ENCODE assay signal across 26 cellular contexts in the genomic region with DNA sequence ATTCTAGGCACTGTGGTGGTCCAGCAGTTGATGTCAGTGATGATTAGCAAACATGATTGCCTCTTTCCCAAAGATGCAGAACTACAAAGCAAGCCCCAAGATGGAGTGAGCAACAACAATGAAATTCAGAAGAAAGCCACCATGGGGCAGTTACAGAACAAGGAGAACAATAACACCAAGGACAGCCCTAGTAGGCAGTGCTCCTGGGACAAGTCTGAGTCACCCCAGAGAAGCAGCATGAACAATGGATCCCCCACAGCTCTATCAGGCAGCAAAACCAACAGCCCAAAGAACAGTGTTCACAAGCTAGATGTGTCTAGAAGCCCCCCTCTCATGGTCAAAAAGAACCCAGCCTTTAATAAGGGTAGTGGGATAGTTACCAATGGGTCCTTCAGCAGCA.
"Had no signal": no experiment of that assay in that cellular context is flagged by ENCODE, and none has a peak within 500 bp of the region (broad histone marks: within the 10 kb centered on the region; RNA-seq: fewer than 3 reads in every experiment).

No MANE protein-coding gene starts in this region.

- H3K4me3 Mint-ChIP-seq: activated CD4-positive, alpha-beta memory T cell treated with anti-CD3 and anti-CD28 coated beads, Interleukin-2, amount 10 ng/mL, durations not matched to agents 7 days and 5 days; activated CD4-positive, alpha-beta T cell treated with anti-CD3 and anti-CD28 coated beads, Interleukin-2, amount 10 ng/mL, durations not matched to agents 7 days and 5 days; activated naive CD4-positive, alpha-beta T cell treated with anti-CD3 and anti-CD28 coated beads, Interleukin-2, amount 50 U/mL, for 24 hours; activated naive CD8-positive, alpha-beta T cell treated with anti-CD3 and anti-CD28 coated beads, Interleukin-2, amount 50 U/mL, for 24 hours; activated T-cell treated with anti-CD3 and anti-CD28 coated beads, Interleukin-2, amount 50 U/mL, for 24 hours; natural killer cell treated with Interleukin-12 subunit alpha and Interleukin-12 subunit beta and Interleukin-15 and Interleukin-18, amount 100 ng/mL, for 72 hours; T-helper 1 cell treated with Interleukin-12 subunit alpha and Interleukin-12 subunit beta and Interleukin-4 antibody, amounts not matched to agents 30 μg/mL and 1 μg/mL, for 36 hours; WTC11 had no signal

- DNase-seq: activated CD4-positive, alpha-beta memory T cell treated with anti-CD3 and anti-CD28 coated beads, Interleukin-2, amount 10 ng/mL, durations not matched to agents 7 days and 5 days; activated CD4-positive, alpha-beta T cell treated with anti-CD3 and anti-CD28 coated beads for 1 hour; activated CD4-positive, alpha-beta T cell treated with anti-CD3 and anti-CD28 coated beads, Interleukin-2, amount 10 ng/mL, durations not matched to agents 7 days and 5 days; activated CD8-positive, alpha-beta memory T cell treated with anti-CD3 and anti-CD28 coated beads, Interleukin-2, amount 50 U/mL, for 48 hours; activated gamma-delta T cell treated with Interleukin-2 at 50 U/mL for 16 hours; activated naive CD8-positive, alpha-beta T cell treated with anti-CD3 and anti-CD28 coated beads, Interleukin-2, amount 50 U/mL, for 24 hours; activated T-cell treated with anti-CD3 and anti-CD28 coated beads, Interleukin-2, amount 50 U/mL, for 24 hours; amygdala; caudate nucleus; cortex of kidney; gastrocnemius medialis; glutamatergic neuron; islet precursor cell; left ventricle myocardium inferior; mucosa of descending colon; right cardiac atrium; spleen; stimulated activated naive CD4-positive, alpha-beta T cell treated with Interleukin-2 at 50 U/mL for 16 hours; T-helper 9 cell had no signal

- H3K27me3 Mint-ChIP-seq: activated CD4-positive, alpha-beta memory T cell treated with anti-CD3 and anti-CD28 coated beads, Interleukin-2, amount 10 ng/mL, durations not matched to agents 7 days and 5 days; activated CD4-positive, alpha-beta T cell treated with anti-CD3 and anti-CD28 coated beads, Interleukin-2, amount 10 ng/mL, durations not matched to agents 7 days and 5 days; activated naive CD4-positive, alpha-beta T cell treated with anti-CD3 and anti-CD28 coated beads, Interleukin-2, amount 50 U/mL, for 24 hours; activated naive CD8-positive, alpha-beta T cell treated with anti-CD3 and anti-CD28 coated beads, Interleukin-2, amount 50 U/mL, for 24 hours; activated T-cell treated with anti-CD3 and anti-CD28 coated beads, Interleukin-2, amount 50 U/mL, for 24 hours; natural killer cell treated with Interleukin-12 subunit alpha and Interleukin-12 subunit beta and Interleukin-15 and Interleukin-18, amount 100 ng/mL, for 72 hours had no signal

- H3K36me3 Mint-ChIP-seq: activated naive CD4-positive, alpha-beta T cell treated with anti-CD3 and anti-CD28 coated beads, Interleukin-2, amount 50 U/mL, for 24 hours; natural killer cell treated with Interleukin-12 subunit alpha and Interleukin-12 subunit beta and Interleukin-15 and Interleukin-18, amount 100 ng/mL, for 72 hours; WTC11 had no signal

- H3K9me3 Mint-ChIP-seq: activated CD4-positive, alpha-beta memory T cell treated with anti-CD3 and anti-CD28 coated beads, Interleukin-2, amount 10 ng/mL, durations not matched to agents 7 days and 5 days; activated CD4-positive, alpha-beta T cell treated with anti-CD3 and anti-CD28 coated beads, Interleukin-2, amount 10 ng/mL, durations not matched to agents 7 days and 5 days; activated naive CD4-positive, alpha-beta T cell treated with anti-CD3 and anti-CD28 coated beads, Interleukin-2, amount 50 U/mL, for 24 hours; activated naive CD8-positive, alpha-beta T cell treated with anti-CD3 and anti-CD28 coated beads, Interleukin-2, amount 50 U/mL, for 24 hours; activated T-cell treated with anti-CD3 and anti-CD28 coated beads, Interleukin-2, amount 50 U/mL, for 24 hours; natural killer cell treated with Interleukin-12 subunit alpha and Interleukin-12 subunit beta and Interleukin-15 and Interleukin-18, amount 100 ng/mL, for 72 hours; T-helper 1 cell treated with Interleukin-12 subunit alpha and Interleukin-12 subunit beta and Interleukin-4 antibody, amounts not matched to agents 30 μg/mL and 1 μg/mL, for 36 hours; WTC11 had no signal

- H3K4me3 ChIP-seq: gastrocnemius medialis, left ventricle myocardium inferior, lung, mucosa of descending colon, spleen, tibial nerve had no signal

- H3K4me1 Mint-ChIP-seq: activated CD4-positive, alpha-beta memory T cell treated with anti-CD3 and anti-CD28 coated beads, Interleukin-2, amount 10 ng/mL, durations not matched to agents 7 days and 5 days; activated CD4-positive, alpha-beta T cell treated with anti-CD3 and anti-CD28 coated beads, Interleukin-2, amount 10 ng/mL, durations not matched to agents 7 days and 5 days; activated naive CD4-positive, alpha-beta T cell treated with anti-CD3 and anti-CD28 coated beads, Interleukin-2, amount 50 U/mL, for 24 hours; WTC11 had no signal

- ATAC-seq: esophagus mucosa; gastrocnemius medialis; mucosa of descending colon; natural killer cell treated with Interleukin-12 subunit alpha and Interleukin-12 subunit beta and Interleukin-15 and Interleukin-18, amount 100 ng/mL, for 72 hours; right cardiac atrium; WTC11 had no signal

- H3K27ac Mint-ChIP-seq: activated CD4-positive, alpha-beta memory T cell treated with anti-CD3 and anti-CD28 coated beads, Interleukin-2, amount 10 ng/mL, durations not matched to agents 7 days and 5 days; activated CD4-positive, alpha-beta T cell treated with anti-CD3 and anti-CD28 coated beads, Interleukin-2, amount 10 ng/mL, durations not matched to agents 7 days and 5 days; activated naive CD4-positive, alpha-beta T cell treated with anti-CD3 and anti-CD28 coated beads, Interleukin-2, amount 50 U/mL, for 24 hours; activated naive CD8-positive, alpha-beta T cell treated with anti-CD3 and anti-CD28 coated beads, Interleukin-2, amount 50 U/mL, for 24 hours; activated T-cell treated with anti-CD3 and anti-CD28 coated beads, Interleukin-2, amount 50 U/mL, for 24 hours; natural killer cell treated with Interleukin-12 subunit alpha and Interleukin-12 subunit beta and Interleukin-15 and Interleukin-18, amount 100 ng/mL, for 72 hours; T-helper 1 cell treated with Interleukin-12 subunit alpha and Interleukin-12 subunit beta and Interleukin-4 antibody, amounts not matched to agents 30 μg/mL and 1 μg/mL, for 36 hours; WTC11 had no signal
